9 cellular contexts compared by ENCODE assay signal in the genomic region with DNA sequence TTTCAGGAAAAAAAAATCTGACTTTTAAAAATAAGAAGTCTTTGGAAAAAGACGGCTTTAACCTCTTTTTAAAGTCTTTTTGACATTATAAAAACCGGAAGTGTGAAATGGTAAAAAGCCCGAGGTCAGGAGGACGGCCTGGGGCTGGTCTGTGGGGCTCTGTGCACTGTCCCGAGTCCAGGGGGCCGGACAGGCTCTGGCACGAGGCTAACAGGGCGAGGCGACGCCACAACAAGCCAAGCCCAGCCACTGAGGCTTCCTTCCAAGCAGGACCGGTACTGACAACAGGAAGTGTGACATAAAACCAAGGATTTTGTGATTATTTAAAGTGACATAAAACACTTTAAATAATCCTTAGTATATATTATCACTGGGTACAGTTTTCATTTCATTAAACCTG. TPM values are rescaled to one million over a fixed set of nuclear protein-coding genes. Genes with fewer than 3 reads are reported as not detected.
A peak's percentile ranks its signal among the peaks of the same experiment; 100 is the strongest.
DNase-seq lines count a peak whose midpoint lies in the region; ATAC-seq and TF ChIP-seq lines count a peak whose summit lies in the region.
"Had no signal": no experiment of that assay in that cellular context is flagged by ENCODE, and none has a peak within 500 bp of the region (broad histone marks: within the 10 kb centered on the region; RNA-seq: fewer than 3 reads in every experiment).

No MANE protein-coding gene starts in this region.

- H3K4me3 ChIP-seq in Peyer's patch, result no peak overlapping the region
- peak overlapping the region; percentile 12 for H3K4me3 ChIP-seq in naive thymus-derived CD4-positive, alpha-beta T cell (ENCODE audit: low read length)

- H3K27me3 Mint-ChIP-seq in naive thymus-derived CD4-positive, alpha-beta T cell, result no peaks in the 10 kb centered on the region

- no peaks in the 10 kb centered on the region for H3K9me3 ChIP-seq in Peyer's patch
- H3K9me3 ChIP-seq in naive thymus-derived CD4-positive, alpha-beta T cell (ENCODE audit: control insufficient read depth in 2 of 3, low read length in 3 of 3), result no peaks in the 10 kb centered on the region

- DNase-seq in AG08395 (ENCODE audit: low spot score) (peak; percentile 82), Peyer's patch (peak in 1 of 3 donors; percentile 66), NCI-H2029 treated with DMSO at 0.1 percent for 48 hours (lab: John Stamatoyannopoulos, UW) (no peak), SK-N-DZ (ENCODE audit: low spot score) (no peak), HT-29 (ENCODE audit: low spot score) (no peak)
- DNase-seq in naive thymus-derived CD4-positive, alpha-beta T cell, result no peak
- DNase-seq: COR-L47 had no signal

- peak overlapping the region; percentile 2 to 54 (median 46) for H3K27ac ChIP-seq in Peyer's patch
- H3K27ac ChIP-seq in naive thymus-derived CD4-positive, alpha-beta T cell (ENCODE audit: low read depth, low read length), result peak overlapping the region; percentile 72

- CTCF ChIA-PET in naive thymus-derived CD4-positive, alpha-beta T cell (lab: Charles Lee), result interaction anchor here (0.6 to 0.7 kb wide), 2 partner anchors 113 to 257 kb away, joined by 3 read pairs; no protein-coding TSS in a partner anchor

- intact Hi-C loops in naive thymus-derived CD4-positive, alpha-beta T cell (cut with micrococcal nuclease), result loop anchor here in 1 of 2 donors (2.0 to 5.0 kb wide), 3 partner anchors 20 to 72 kb away; partner anchors contain the start of gene ZBED4

- peaks cover 34 to 74% (median 61%) of the 10 kb centered on the region in 7 donors for H3K4me1 Mint-ChIP-seq in naive thymus-derived CD4-positive, alpha-beta T cell

- no peak for TF ChIP-seq CTCF in Peyer's patch (IDR thresholded peaks at IDR 0.05)

- POLR2A ChIA-PET in naive thymus-derived CD4-positive, alpha-beta T cell (lab: Charles Lee), result interaction anchor here (1.2 to 1.3 kb wide), 3 partner anchors 20 to 66 kb away, joined by 3 to 6 read pairs (median 3); no protein-coding TSS in a partner anchor

- H3K27me3 ChIP-seq in Peyer's patch, result no peaks in the 10 kb centered on the region
- no peaks in the 10 kb centered on the region for H3K27me3 ChIP-seq in naive thymus-derived CD4-positive, alpha-beta T cell (ENCODE audit: control insufficient read depth in 2 of 2, insufficient read depth in 2 of 2, low read length in 2 of 2)

- peaks cover 0 to 63% (median 0%) of the 10 kb centered on the region in 3 donors for H3K36me3 ChIP-seq in Peyer's patch
- H3K36me3 ChIP-seq in naive thymus-derived CD4-positive, alpha-beta T cell (ENCODE audit: control insufficient read depth in 2 of 3, insufficient read depth in 3 of 3, low read length in 3 of 3), result peaks cover 7 to 72% (median 9%) of the 10 kb centered on the region in 3 experiments

- no peak for TF ChIP-seq POLR2A in Peyer's patch (IDR thresholded peaks at IDR 0.05)

- H3K4me3 Mint-ChIP-seq in naive thymus-derived CD4-positive, alpha-beta T cell, result peak overlapping the region; percentile 70 to 85 (median 78)

- H3K27ac Mint-ChIP-seq in naive thymus-derived CD4-positive, alpha-beta T cell, result peak overlapping the region; percentile 80 to 95 (median 92)

- peaks cover 0 to 4% (median 0%) of the 10 kb centered on the region in 11 donors for H3K9me3 Mint-ChIP-seq in naive thymus-derived CD4-positive, alpha-beta T cell

- H3K4me1 ChIP-seq in Peyer's patch, result peaks cover 4 to 20% (median 9%) of the 10 kb centered on the region in 4 donors
- peaks cover 12 to 22% of the 10 kb centered on the region in 2 donors for H3K4me1 ChIP-seq in naive thymus-derived CD4-positive, alpha-beta T cell (ENCODE audit: control insufficient read depth in 2 of 2, insufficient read depth in 2 of 2, low read length in 2 of 2)

- H3K36me3 Mint-ChIP-seq in naive thymus-derived CD4-positive, alpha-beta T cell, result peaks cover 5 to 47% (median 17%) of the 10 kb centered on the region in 5 donors

- peak; percentile 56 for ATAC-seq in esophagus mucosa
- ATAC-seq in naive thymus-derived CD4-positive, alpha-beta T cell, result peak; percentile 41
- ATAC-seq in SK-N-SH treated with all-trans-retinoic acid at 6 μM for 48 hours, result no peak

TF ChIP-seq in SK-N-SH treated with all-trans-retinoic acid at 6 μM for 48 hours, 23 proteins besides CTCF, POLR2A, EP300 and RAD21:
- TF ChIP-seq ZC3H10 (CRISPR knock-in tag; IDR thresholded peaks at IDR 0.05) (no peak), ZFP3 (CRISPR knock-in tag; IDR thresholded peaks at IDR 0.05) (no peak), TCF4 (CRISPR knock-in tag; IDR thresholded peaks at IDR 0.05; ENCODE audit: borderline replicate concordance) (no peak), ZNF565 (CRISPR knock-in tag; conservative IDR thresholded peaks at IDR 0.05; ENCODE audit: low read depth) (no peak), ESRRG (CRISPR knock-in tag; IDR thresholded peaks at IDR 0.05) (no peak), ARNTL (CRISPR knock-in tag; IDR thresholded peaks at IDR 0.05; ENCODE audit: borderline replicate concordance, low read depth) (no peak), RARB (CRISPR knock-in tag; IDR thresholded peaks at IDR 0.05) (no peak), POU6F1 (CRISPR knock-in tag; IDR thresholded peaks at IDR 0.05; ENCODE audit: borderline replicate concordance, low read depth) (no peak), CSRNP3 (CRISPR knock-in tag; IDR thresholded peaks at IDR 0.05) (no peak)
- TF ChIP-seq, protein P1, sequence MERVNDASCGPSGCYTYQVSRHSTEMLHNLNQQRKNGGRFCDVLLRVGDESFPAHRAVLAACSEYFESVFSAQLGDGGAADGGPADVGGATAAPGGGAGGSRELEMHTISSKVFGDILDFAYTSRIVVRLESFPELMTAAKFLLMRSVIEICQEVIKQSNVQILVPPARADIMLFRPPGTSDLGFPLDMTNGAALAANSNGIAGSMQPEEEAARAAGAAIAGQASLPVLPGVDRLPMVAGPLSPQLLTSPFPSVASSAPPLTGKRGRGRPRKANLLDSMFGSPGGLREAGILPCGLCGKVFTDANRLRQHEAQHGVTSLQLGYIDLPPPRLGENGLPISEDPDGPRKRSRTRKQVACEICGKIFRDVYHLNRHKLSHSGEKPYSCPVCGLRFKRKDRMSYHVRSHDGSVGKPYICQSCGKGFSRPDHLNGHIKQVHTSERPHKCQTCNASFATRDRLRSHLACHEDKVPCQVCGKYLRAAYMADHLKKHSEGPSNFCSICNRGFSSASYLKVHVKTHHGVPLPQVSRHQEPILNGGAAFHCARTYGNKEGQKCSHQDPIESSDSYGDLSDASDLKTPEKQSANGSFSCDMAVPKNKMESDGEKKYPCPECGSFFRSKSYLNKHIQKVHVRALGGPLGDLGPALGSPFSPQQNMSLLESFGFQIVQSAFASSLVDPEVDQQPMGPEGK (CRISPR knock-in tag; IDR thresholded peaks at IDR 0.05; ENCODE audit: borderline replicate concordance), result no peak

RNA-seq across cellular contexts. Expression of gene BRD1, which starts 39.2 kb away (rescaled TPM):
- total RNA-seq in Peyer's patch (100 to 1,000 TPM in 1 of 4 donors, 10 to 100 TPM in 3; 54.1 to 126 (median 78.5) TPM), esophagus mucosa (23.8 TPM)
- 100 to 1,000 TPM in 2 of 5 experiments, 10 to 100 TPM in 3; 50.0 to 130 (median 87.7) TPM for total RNA-seq in naive thymus-derived CD4-positive, alpha-beta T cell
- 1 to 10 TPM; 2.8 to 3.4 TPM for polyA plus RNA-seq in naive thymus-derived CD4-positive, alpha-beta T cell
- polyA plus RNA-seq in SK-N-DZ (2014; cell fraction: cytosol; rRNA removed), result 32.5 and 43.0 TPM in 2 replicates
- 51.0 and 58.3 TPM in 2 replicates for polyA plus RNA-seq in SK-N-DZ (2014; cell fraction: nucleus; rRNA removed)
- 21.2 and 23.3 TPM in 2 replicates for total RNA-seq in HT-29 (2014; rRNA removed; shearing (Covaris generic))
